Comparison of ENCODE assay signal across 15 cellular contexts in the genomic region with DNA sequence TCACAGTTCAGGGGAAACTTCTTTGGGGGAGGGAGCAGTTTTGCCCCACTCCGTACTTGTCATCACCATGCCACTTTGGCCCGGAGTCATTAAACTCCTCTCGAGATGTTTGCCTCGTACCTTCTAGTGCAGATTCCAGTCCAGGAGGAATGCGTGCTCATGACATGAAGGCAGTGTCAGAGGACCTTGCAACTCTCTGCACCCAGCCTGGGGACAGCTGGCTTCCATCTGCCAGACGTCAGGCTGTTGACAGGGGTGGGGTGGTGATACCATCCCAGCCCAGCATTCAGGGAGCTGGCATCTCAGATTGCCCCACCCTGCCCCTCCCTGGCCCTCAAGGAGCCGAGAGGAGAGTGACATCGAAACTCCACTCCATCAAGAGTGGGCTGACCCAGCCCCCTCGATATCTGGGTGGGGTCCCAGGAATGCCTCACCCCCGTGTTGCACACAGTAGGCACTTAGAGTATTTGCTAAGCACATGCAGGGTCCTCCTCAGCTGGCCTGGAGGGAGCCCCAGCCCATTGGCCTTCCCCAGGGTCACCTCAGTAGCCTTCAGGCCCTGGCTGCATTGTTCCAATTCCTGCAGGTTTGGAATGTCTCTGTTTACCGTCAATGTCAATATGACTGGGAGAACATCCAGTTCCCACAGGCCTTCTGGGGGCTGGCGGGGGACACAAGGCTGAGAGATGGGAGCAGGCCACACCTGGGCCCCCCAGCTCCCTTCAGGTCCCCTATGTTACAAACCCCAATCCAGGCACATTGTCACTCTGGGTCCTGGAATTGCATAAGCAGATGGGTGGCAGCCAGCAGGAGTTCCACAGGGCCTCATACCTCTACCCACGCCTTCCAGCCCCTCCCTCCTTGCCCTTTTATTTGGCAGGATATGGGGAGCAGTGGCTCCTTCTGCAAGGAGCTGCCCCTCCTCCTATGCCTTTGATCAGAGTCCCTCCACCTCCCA. TPM values are rescaled to one million over a fixed set of nuclear protein-coding genes. Genes with fewer than 3 reads are reported as not detected.
A peak's percentile ranks its signal among the peaks of the same experiment; 100 is the strongest.
DNase-seq lines count a peak whose midpoint lies in the region; ATAC-seq and TF ChIP-seq lines count a peak whose summit lies in the region.
"Had no signal": no experiment of that assay in that cellular context is flagged by ENCODE, and none has a peak within 500 bp of the region (broad histone marks: within the 10 kb centered on the region; RNA-seq: fewer than 3 reads in every experiment).

No MANE protein-coding gene starts in this region.

- H2AFZ ChIP-seq in OCI-LY3 (ENCODE audit: low read depth, low read length): no peak overlapping the region
- H2AFZ ChIP-seq in mesenchymal stem cell (ENCODE audit: low read depth, low read length): no peak overlapping the region

- H4K91ac ChIP-seq in mesenchymal stem cell (ENCODE audit: low read length): no peak overlapping the region

- H3K4me2 ChIP-seq in OCI-LY3 (ENCODE audit: low read length) (peak overlapping the region; percentile 83; the same call in 1 of the 2 replicates), mesenchymal stem cell (ENCODE audit: low read length, poor library complexity, severe bottlenecking) (no peak overlapping the region)

- peaks cover 51% of the 10 kb centered on the region for H3K4me1 ChIP-seq in OCI-LY3 (ENCODE audit: low read length)
- H3K4me1 ChIP-seq in left lung: peaks cover 22 to 36% of the 10 kb centered on the region in 2 donors
- no peaks in the 10 kb centered on the region for H3K4me1 ChIP-seq in mesenchymal stem cell (ENCODE audit: control insufficient read depth, insufficient read depth, low read depth, low read length)

- no peak overlapping the region for H3K18ac ChIP-seq in mesenchymal stem cell (ENCODE audit: low read depth in 1 of 2, low read length in 2 of 2)

- no peak overlapping the region for H3K23ac ChIP-seq in mesenchymal stem cell (ENCODE audit: low read length in 2 of 2)

- ATAC-seq in esophagus mucosa (peak; percentile 55), left lung (peak; percentile 83), HG02798 (IDR thresholded peaks at IDR 0.05; ENCODE audit: poor library complexity, unreplicated experiment) (no peak)
- ATAC-seq: natural killer cell had no signal

- H2BK15ac ChIP-seq in mesenchymal stem cell (ENCODE audit: low read depth, poor library complexity, severe bottlenecking): no peak overlapping the region

- H3K36me3 ChIP-seq in OCI-LY3 (replicated peaks; ENCODE audit: low read depth, low read length): no peaks in the 10 kb centered on the region
- H3K36me3 ChIP-seq in left lung: no peaks in the 10 kb centered on the region
- H3K36me3 ChIP-seq in mesenchymal stem cell (ENCODE audit: control insufficient read depth in 1 of 2, insufficient read depth in 2 of 2, low read depth in 1 of 2, low read length in 2 of 2): no peaks in the 10 kb centered on the region

- H3K4me3 ChIP-seq in OCI-LY3 (ENCODE audit: low read length): no peak overlapping the region
- no peak overlapping the region for H3K4me3 ChIP-seq in left lung
- no peak overlapping the region for H3K4me3 ChIP-seq in mesenchymal stem cell (ENCODE audit: insufficient read depth in 1 of 2, low read depth in 1 of 2, low read length in 2 of 2)

- H3K9ac ChIP-seq in OCI-LY3 (ENCODE audit: low read length) (0 out of 2 replicates have a peak overlapping the region, but pooled peaks have one; percentile 40), mesenchymal stem cell (ENCODE audit: low read length) (no peak overlapping the region)

- H2BK120ac ChIP-seq in mesenchymal stem cell (ENCODE audit: low read depth, low read length): no peak overlapping the region

- no peaks in the 10 kb centered on the region for H3K9me3 Mint-ChIP-seq in type B pancreatic cell
- H3K9me3 Mint-ChIP-seq: natural killer cell had no signal

- H4K20me1 ChIP-seq in OCI-LY3 (ENCODE audit: insufficient read depth, low read length): no peaks in the 10 kb centered on the region

- H3K9me3 ChIP-seq in OCI-LY3 (ENCODE audit: insufficient read depth, low read length) (no peaks in the 10 kb centered on the region), left lung (no peaks in the 10 kb centered on the region), mesenchymal stem cell (ENCODE audit: control insufficient read depth, low read length) (no peaks in the 10 kb centered on the region)

- peak overlapping the region; percentile 76 for H3K27ac Mint-ChIP-seq in type B pancreatic cell
- H3K27ac Mint-ChIP-seq: CD14-positive monocyte, natural killer cell had no signal

- H2BK12ac ChIP-seq in mesenchymal stem cell (ENCODE audit: low read length in 2 of 2): no peak overlapping the region

- no peak overlapping the region for H3K14ac ChIP-seq in mesenchymal stem cell (ENCODE audit: low read length in 2 of 2)

- no peak overlapping the region for H4K8ac ChIP-seq in mesenchymal stem cell (ENCODE audit: low read length)

- H3K79me2 ChIP-seq in OCI-LY3 (ENCODE audit: low read length): no peaks in the 10 kb centered on the region

- no peak overlapping the region for H2AK5ac ChIP-seq in mesenchymal stem cell (ENCODE audit: low read length, severe bottlenecking)

- DNase-seq in left lung (peak in 1 of 2 donors; percentile 79), type B pancreatic cell (ENCODE audit: extremely low spot score, unreplicated experiment) (no peak), mesenchymal stem cell (no peak), head of caudate nucleus (no peak)
- DNase-seq: activated CD4-positive, CD25-positive, alpha-beta regulatory T cell treated with anti-CD3 and anti-CD28 coated beads, Interleukin-2, amount 50 U/mL, for 72 hours; activated CD8-positive, alpha-beta memory T cell treated with anti-CD3 and anti-CD28 coated beads, Interleukin-2, amount 50 U/mL, for 4 hours; activated naive CD4-positive, alpha-beta T cell treated with Interleukin-2 at 50 U/mL for 16 hours; natural killer cell; NCI-H345; OCI-M1; stimulated activated CD4-positive, alpha-beta T cell treated with anti-CD3 and anti-CD28 coated beads, Interleukin-2, amount 100 ng/mL, for 24 hours had no signal

- H3K4me3 Mint-ChIP-seq in type B pancreatic cell: no peak overlapping the region
- H3K4me3 Mint-ChIP-seq: CD14-positive monocyte, natural killer cell had no signal

- no peak overlapping the region for H3K27ac ChIP-seq in OCI-LY3 (ENCODE audit: low read length)
- H3K27ac ChIP-seq in left lung: peak overlapping the region; percentile 57 to 70
- H3K27ac ChIP-seq in mesenchymal stem cell (ENCODE audit: low read length, poor library complexity, severe bottlenecking): no peak overlapping the region

- H3K4ac ChIP-seq in mesenchymal stem cell (ENCODE audit: low read depth in 1 of 2, low read length in 2 of 2): no peak overlapping the region

- no peak overlapping the region for H2BK5ac ChIP-seq in mesenchymal stem cell (ENCODE audit: low read depth, low read length, poor library complexity, severe bottlenecking)

- no peaks in the 10 kb centered on the region for H3K4me1 Mint-ChIP-seq in type B pancreatic cell (ENCODE audit: unreplicated experiment)
- H3K4me1 Mint-ChIP-seq: CD14-positive monocyte, natural killer cell had no signal

- H3K27me3 Mint-ChIP-seq in type B pancreatic cell: peaks cover 3% of the 10 kb centered on the region

- no peaks in the 10 kb centered on the region for H3K36me3 Mint-ChIP-seq in type B pancreatic cell
- H3K36me3 Mint-ChIP-seq: CD14-positive monocyte, natural killer cell had no signal

- WGBS in mesenchymal stem cell: 59% methylated on average over 13 of the region's 13 CpGs

- no peaks in the 10 kb centered on the region for H3K79me1 ChIP-seq in mesenchymal stem cell (replicated peaks; ENCODE audit: low read length, poor library complexity, severe bottlenecking)

- H3K27me3 ChIP-seq in OCI-LY3 (ENCODE audit: low read depth, low read length) (no peaks in the 10 kb centered on the region), left lung (no peaks in the 10 kb centered on the region), mesenchymal stem cell (ENCODE audit: control insufficient read depth in 1 of 2, insufficient read depth in 1 of 2, low read length in 2 of 2) (peaks cover 12 to 75% of the 10 kb centered on the region in 2 experiments)

- intact Hi-C loops in left lung (cut with DNase I) (no loop called here), head of caudate nucleus (cut with DNase I) (no loop called here)

- TF ChIP-seq CTCF in OCI-LY3 (IDR thresholded peaks at IDR 0.05; ENCODE audit: low read depth, low read length) (no peak), left lung (IDR thresholded peaks at IDR 0.05) (no peak), type B pancreatic cell (conservative IDR thresholded peaks at IDR 0.05) (no peak)

RNA-seq across cellular contexts. Expression of gene EMP2, which starts 21.3 kb away (rescaled TPM):
- 208 TPM for total RNA-seq in esophagus mucosa
- 100 to 1,000 TPM; 263 to 487 TPM for total RNA-seq in left lung
- total RNA-seq in type B pancreatic cell (ENCODE audit: low replicate concordance): 36.3 and 57.9 TPM in 2 replicates
- 9.7 TPM for polyA plus RNA-seq in mesenchymal stem cell (2013, experiment 1 of 2)
- polyA plus RNA-seq in mesenchymal stem cell (2013, experiment 2 of 2): 9.6 TPM
- total RNA-seq: natural killer cell had no signal
- polyA plus RNA-seq: CD14-positive monocyte had no signal

Comparison
In these comparisons a context has a peak if more than half of its experiments do, and no peak if none do; other contexts are left out.
1. H3K27ac ChIP-seq: peak in left lung (2 of 2); none in OCI-LY3 (single experiment) and mesenchymal stem cell (single experiment).